In the genomic region with DNA sequence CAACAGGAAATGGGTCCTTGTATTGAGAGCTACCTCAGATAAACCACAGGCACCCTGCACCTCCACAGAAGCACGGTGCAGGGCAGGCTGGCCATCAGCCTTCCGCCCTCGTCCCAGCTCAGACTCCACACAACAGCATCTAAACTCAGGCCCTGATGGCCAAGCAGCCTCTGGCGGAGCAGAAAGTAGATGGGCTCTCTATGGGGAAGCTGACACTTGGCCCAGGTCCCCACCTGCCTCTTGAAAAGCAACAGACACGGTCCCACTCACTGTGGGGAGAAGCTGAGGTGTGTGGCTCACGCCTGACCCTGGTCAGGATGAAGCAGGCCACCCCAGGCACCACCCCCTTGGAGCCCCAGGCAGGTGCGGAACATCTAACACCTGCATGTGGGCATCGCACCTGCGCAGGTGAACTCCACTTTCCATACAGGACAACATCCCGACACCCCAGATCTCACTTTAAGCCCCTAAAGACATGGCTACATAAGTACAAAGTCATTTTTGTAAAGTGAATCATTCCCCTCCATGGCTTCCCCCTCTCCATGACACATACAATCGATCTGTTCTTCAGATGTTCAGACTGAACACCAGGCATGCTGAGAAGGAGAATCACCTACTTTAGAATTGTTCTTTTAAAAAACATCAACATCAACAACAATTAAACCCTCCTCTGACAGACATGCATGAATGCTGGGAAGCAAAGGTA, we compare ENCODE assay signal across 25 cellular contexts.
"Had no signal": no experiment of that assay in that cellular context is flagged by ENCODE, and none has a peak within 500 bp of the region (broad histone marks: within the 10 kb centered on the region; RNA-seq: fewer than 3 reads in every experiment).

No MANE protein-coding gene starts in this region.

- H3K27ac ChIP-seq: cardiac muscle cell, esophagus squamous epithelium, gastroesophageal sphincter, pancreas, psoas muscle, skin epidermis, stomach, suprapubic skin, tibial nerve had no signal

- H3K36me3 Mint-ChIP-seq: memory B cell; stimulated activated memory B cell treated with anti-CD40 and anti-IgM and Interleukin-4, amounts not matched to agents 10 μg/mL and 1 μg/mL and 100 μg/mL, for 72 hours had no signal

- H3K36me3 ChIP-seq: cardiac muscle cell, esophagus squamous epithelium, gastroesophageal sphincter, pancreas, stomach, suprapubic skin, tibial nerve had no signal

- H3K4me1 ChIP-seq: pancreas, psoas muscle, suprapubic skin had no signal

- ATAC-seq: activated CD4-positive, alpha-beta T cell treated with anti-CD3 and anti-CD28 coated beads for 36 hours; gastroesophageal sphincter; left ventricle myocardium superior; pancreas; psoas muscle; right cardiac atrium; stimulated activated memory B cell treated with anti-CD40 and anti-IgM and Interleukin-4, amounts not matched to agents 10 μg/mL and 1 μg/mL and 100 μg/mL, for 72 hours had no signal

- H3K4me3 ChIP-seq: cardiac muscle cell, esophagus squamous epithelium, gastroesophageal sphincter, pancreas, psoas muscle, skin epidermis, stomach, suprapubic skin, tibial nerve had no signal

- H3K4me3 Mint-ChIP-seq: activated CD4-positive, alpha-beta T cell treated with anti-CD3 and anti-CD28 coated beads for 36 hours; activated naive CD4-positive, alpha-beta T cell treated with anti-CD3 and anti-CD28 coated beads for 36 hours; activated T-cell treated with anti-CD3 and anti-CD28 coated beads, Interleukin-2, amount 50 U/mL, for 72 hours; endodermal cell; memory B cell; nephron; stimulated activated memory B cell treated with anti-CD40 and anti-IgM and Interleukin-4, amounts not matched to agents 10 μg/mL and 1 μg/mL and 100 μg/mL, for 72 hours; T-helper 2 cell treated with Interferon-gamma antibody and Interleukin-4, amounts not matched to agents 5 μg/mL and 100 μg/mL, for 36 hours had no signal

- H3K27me3 ChIP-seq: cardiac muscle cell, esophagus squamous epithelium, gastroesophageal sphincter, pancreas, suprapubic skin, tibial nerve had no signal

- H3K9me3 Mint-ChIP-seq: endodermal cell; nephron; T-helper 2 cell treated with Interferon-gamma antibody and Interleukin-4, amounts not matched to agents 5 μg/mL and 100 μg/mL, for 36 hours had no signal

- H3K4me1 Mint-ChIP-seq: memory B cell; stimulated activated memory B cell treated with anti-CD40 and anti-IgM and Interleukin-4, amounts not matched to agents 10 μg/mL and 1 μg/mL and 100 μg/mL, for 72 hours had no signal

- H3K9me3 ChIP-seq: esophagus squamous epithelium, gastroesophageal sphincter, pancreas, psoas muscle, stomach, suprapubic skin, tibial nerve had no signal

- H3K27ac Mint-ChIP-seq: activated CD4-positive, alpha-beta T cell treated with anti-CD3 and anti-CD28 coated beads for 36 hours; activated naive CD4-positive, alpha-beta T cell treated with anti-CD3 and anti-CD28 coated beads for 36 hours; activated T-cell treated with anti-CD3 and anti-CD28 coated beads, Interleukin-2, amount 50 U/mL, for 72 hours; endodermal cell; memory B cell; stimulated activated memory B cell treated with anti-CD40 and anti-IgM and Interleukin-4, amounts not matched to agents 10 μg/mL and 1 μg/mL and 100 μg/mL, for 72 hours; T-helper 2 cell treated with Interferon-gamma antibody and Interleukin-4, amounts not matched to agents 5 μg/mL and 100 μg/mL, for 36 hours had no signal

- DNase-seq: activated CD4-positive, alpha-beta T cell treated with anti-CD3 and anti-CD28 coated beads for 36 hours; activated CD4-positive, alpha-beta T cell treated with anti-CD3 and anti-CD28 coated beads, Interleukin-2, amount 50 U/mL, for 48 hours; activated effector memory CD4-positive, alpha-beta T cell treated with Interleukin-2 at 50 U/mL for 16 hours; activated naive CD4-positive, alpha-beta T cell treated with anti-CD3 and anti-CD28 coated beads for 36 hours; activated T-cell treated with anti-CD3 and anti-CD28 coated beads, Interleukin-2, amount 50 U/mL, for 72 hours; amygdala; cortex of kidney; endodermal cell; esophagus squamous epithelium; hypothalamus; left ventricle myocardium superior; pancreas; psoas muscle; right cardiac atrium; stimulated activated CD4-positive, alpha-beta T cell treated with anti-CD3 and anti-CD28 coated beads, Interleukin-2, amount 100 ng/mL, for 24 hours; stomach had no signal
